Comparison of ENCODE assay signal across 20 cellular contexts in the genomic region with DNA sequence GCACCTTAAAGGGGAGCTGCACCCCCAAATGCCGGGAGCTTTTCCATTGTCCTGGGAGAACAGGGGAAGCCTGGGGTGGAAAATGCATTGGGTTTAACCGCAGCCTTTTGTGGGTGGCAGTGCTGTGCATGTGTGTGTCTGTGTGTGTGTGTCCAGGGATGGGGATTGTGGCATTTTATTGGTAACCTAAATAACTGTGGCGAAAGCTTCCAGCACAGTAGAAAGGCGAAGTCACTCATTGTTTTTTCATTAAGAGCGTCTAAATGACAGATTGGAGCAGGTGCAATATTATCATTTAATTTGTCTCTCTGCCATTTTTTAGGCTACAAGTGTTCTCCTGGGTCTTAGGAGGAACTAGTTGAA. TPM values are rescaled to one million over a fixed set of nuclear protein-coding genes. Genes with fewer than 3 reads are reported as not detected.
DNase-seq lines count a peak whose midpoint lies in the region; ATAC-seq and TF ChIP-seq lines count a peak whose summit lies in the region.
"Had no signal": no experiment of that assay in that cellular context is flagged by ENCODE, and none has a peak within 500 bp of the region (broad histone marks: within the 10 kb centered on the region; RNA-seq: fewer than 3 reads in every experiment).

No MANE protein-coding gene starts in this region.

- H3K9me3 ChIP-seq in ascending aorta: no peaks in the 10 kb centered on the region
- H3K9me3 ChIP-seq: BLaER1, Caco-2 had no signal

- H3K4me1 Mint-ChIP-seq in activated T-cell treated with anti-CD3 and anti-CD28 coated beads, Interleukin-2, amount 50 U/mL, for 24 hours (ENCODE audit: low read depth): no peaks in the 10 kb centered on the region
- H3K4me1 Mint-ChIP-seq: B cell; CD4-positive, CD25-positive, alpha-beta regulatory T cell had no signal

- no peak overlapping the region for H3K4me3 Mint-ChIP-seq in activated T-cell treated with anti-CD3 and anti-CD28 coated beads, Interleukin-2, amount 50 U/mL, for 24 hours
- H3K4me3 Mint-ChIP-seq: B cell; CD4-positive, CD25-positive, alpha-beta regulatory T cell; CD8-positive, alpha-beta T cell had no signal

- peaks cover 35% of the 10 kb centered on the region for H3K27me3 Mint-ChIP-seq in activated T-cell treated with anti-CD3 and anti-CD28 coated beads, Interleukin-2, amount 50 U/mL, for 24 hours
- H3K27me3 Mint-ChIP-seq: CD4-positive, CD25-positive, alpha-beta regulatory T cell had no signal

- H3K9me3 Mint-ChIP-seq in activated T-cell treated with anti-CD3 and anti-CD28 coated beads, Interleukin-2, amount 50 U/mL, for 24 hours: no peaks in the 10 kb centered on the region
- H3K9me3 Mint-ChIP-seq: CD8-positive, alpha-beta T cell had no signal

- no peaks in the 10 kb centered on the region for H3K4me1 ChIP-seq in ascending aorta
- H3K4me1 ChIP-seq: Caco-2 had no signal

- ATAC-seq in sciatic nerve: no peak
- ATAC-seq: CD8-positive, alpha-beta T cell; GM12878 had no signal

- H3K4me3 ChIP-seq in ascending aorta: no peak overlapping the region
- H3K4me3 ChIP-seq: BLaER1, GM12878, GM23248 had no signal

- TF ChIP-seq CTCF in ascending aorta (IDR thresholded peaks at IDR 0.05): no peak

- H3K36me3 ChIP-seq in ascending aorta: no peaks in the 10 kb centered on the region

- no peaks in the 10 kb centered on the region for H3K36me3 Mint-ChIP-seq in activated T-cell treated with anti-CD3 and anti-CD28 coated beads, Interleukin-2, amount 50 U/mL, for 24 hours (ENCODE audit: low read depth)
- H3K36me3 Mint-ChIP-seq: CD4-positive, CD25-positive, alpha-beta regulatory T cell; CD8-positive, alpha-beta T cell had no signal

- DNase-seq in LHCN-M2 (ENCODE audit: low read depth) (peak; percentile 22), myocyte (ENCODE audit: low read depth) (peak; percentile 84), sciatic nerve (ENCODE audit: low spot score) (peak; percentile 21), ascending aorta (ENCODE audit: low spot score in 2 of 2) (no peak), NCI-H2081 treated with DMSO at 0.1 percent for 48 hours (lab: John Stamatoyannopoulos, UW) (no peak)
- DNase-seq in activated T-cell treated with anti-CD3 and anti-CD28 coated beads, Interleukin-2, amount 50 U/mL, for 24 hours: no peak
- DNase-seq: CD4-positive, CD25-positive, alpha-beta regulatory T cell; CD8-positive, alpha-beta T cell; DMS79; EL; GDM1; GM23248; H7; HCEC 1CT had no signal

- no peak overlapping the region for H3K27ac Mint-ChIP-seq in activated T-cell treated with anti-CD3 and anti-CD28 coated beads, Interleukin-2, amount 50 U/mL, for 24 hours
- H3K27ac Mint-ChIP-seq: B cell; CD4-positive, CD25-positive, alpha-beta regulatory T cell; CD8-positive, alpha-beta T cell had no signal

- H3K27me3 ChIP-seq in ascending aorta: no peaks in the 10 kb centered on the region
- H3K27me3 ChIP-seq: BLaER1 had no signal

- intact Hi-C loops in sciatic nerve (cut with DNase I) (no loop called here), ascending aorta (cut with DNase I) (no loop called here)

- H3K27ac ChIP-seq in ascending aorta: no peak overlapping the region
- H3K27ac ChIP-seq: 22Rv1, C4-2B, GM23248 had no signal

RNA-seq across cellular contexts. Expression of gene INSIG1, which starts 55.1 kb away (rescaled TPM):
- total RNA-seq in LHCN-M2 (2014; rRNA removed) (84.6 and 105 TPM in 2 replicates), myocyte (313 and 655 TPM in 2 replicates), sciatic nerve (116 TPM), ascending aorta (18.0 TPM)
- 63.1 TPM for polyA plus RNA-seq in LHCN-M2 (2012)
- 80.7 TPM for polyA plus RNA-seq in myocyte (2012)

Comparison
In these comparisons a context has a peak if more than half of its experiments do, and no peak if none do; other contexts are left out.
1. DNase-seq: peak in LHCN-M2 (single experiment), myocyte (single experiment) and sciatic nerve (single experiment); none in ascending aorta (0 of 2), NCI-H2081 treated with DMSO at 0.1 percent for 48 hours (single experiment) and activated T-cell treated with anti-CD3 and anti-CD28 coated beads, Interleukin-2, amount 50 U/mL, for 24 hours (single experiment).